Comparison of ENCODE assay signal across 31 cellular contexts in the genomic region with DNA sequence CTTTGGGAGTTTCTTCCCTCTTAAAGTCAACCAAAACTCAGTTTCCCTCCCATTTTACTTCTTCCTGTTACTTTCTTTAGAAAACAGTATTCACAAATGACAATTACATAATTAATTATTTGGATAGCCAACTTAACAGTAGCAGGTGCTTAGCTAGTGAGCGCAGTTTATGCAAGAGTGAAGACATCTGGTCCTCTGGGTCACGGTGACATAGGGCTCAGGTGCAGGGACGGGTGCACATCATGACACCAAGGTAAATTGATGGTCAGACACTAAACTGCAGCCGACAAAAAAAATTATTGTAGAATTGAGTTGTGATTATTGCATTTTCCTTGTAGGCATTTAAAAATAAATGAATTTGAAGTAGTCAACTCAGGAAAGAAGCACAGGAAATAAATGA.
"Had no signal": no experiment of that assay in that cellular context is flagged by ENCODE, and none has a peak within 500 bp of the region (broad histone marks: within the 10 kb centered on the region; RNA-seq: fewer than 3 reads in every experiment).

No MANE protein-coding gene starts in this region.

- FAIRE-seq: astrocyte, colon, TTC549 had no signal

- ATAC-seq: activated CD8-positive, alpha-beta T cell treated with anti-CD3 and anti-CD28 coated beads for 36 hours; activated naive CD4-positive, alpha-beta T cell treated with anti-CD3 and anti-CD28 coated beads, Interleukin-2, amount 50 U/mL, for 72 hours; activated T-cell treated with anti-CD3 and anti-CD28 coated beads, Interleukin-2, amount 50 U/mL, for 4 hours; activated T-cell treated with anti-CD3 and anti-CD28 coated beads, Interleukin-2, amount 50 U/mL, for 72 hours; activated T-helper 17 cell treated with anti-CD3 and anti-CD28 coated beads, Interleukin-2, amount 50 U/mL, for 72 hours; body of pancreas had no signal

- DNase-seq: activated B cell treated with CpG ODN at 0.5 μM for 24 hours; activated CD4-positive, alpha-beta memory T cell treated with anti-CD3 and anti-CD28 coated beads for 36 hours; activated CD4-positive, alpha-beta T cell treated with anti-CD3 and anti-CD28 coated beads for 4 hours; activated CD4-positive, alpha-beta T cell treated with anti-CD3 and anti-CD28 coated beads, Interleukin-2, amount 10 ng/mL, durations not matched to agents 24 days and 14 days; activated CD4-positive, alpha-beta T cell treated with anti-CD3 and anti-CD28 coated beads, Interleukin-2, amount 50 U/mL, for 1 hour; activated CD4-positive, alpha-beta T cell treated with anti-CD3 and anti-CD28 coated beads, Interleukin-2, amount 50 U/mL, for 4 hours; activated CD4-positive, CD25-positive, alpha-beta regulatory T cell treated with anti-CD3 and anti-CD28 coated beads, Interleukin-2, amount 50 U/mL, for 72 hours; activated CD8-positive, alpha-beta memory T cell treated with anti-CD3 and anti-CD28 coated beads, Interleukin-2, amount 50 U/mL, for 4 hours; activated CD8-positive, alpha-beta T cell treated with anti-CD3 and anti-CD28 coated beads for 36 hours; activated effector memory CD4-positive, alpha-beta T cell treated with anti-CD3 and anti-CD28 coated beads, Interleukin-2, amount 50 U/mL, for 16 hours; activated gamma-delta T cell treated with Interleukin-2 at 50 U/mL for 16 hours; activated naive CD4-positive, alpha-beta T cell; activated naive CD4-positive, alpha-beta T cell treated with anti-CD3 and anti-CD28 coated beads for 36 hours; activated naive CD4-positive, alpha-beta T cell treated with anti-CD3 and anti-CD28 coated beads, Interleukin-2, amount 50 U/mL, for 16 hours; activated naive CD8-positive, alpha-beta T cell treated with anti-CD3 and anti-CD28 coated beads for 36 hours; activated T-cell treated with anti-CD3 and anti-CD28 coated beads for 4 hours; activated T-cell treated with anti-CD3 and anti-CD28 coated beads, Interleukin-2, amount 50 U/mL, for 1 hour; activated T-cell treated with anti-CD3 and anti-CD28 coated beads, Interleukin-2, amount 50 U/mL, for 4 hours; activated T-cell treated with anti-CD3 and anti-CD28 coated beads, Interleukin-2, amount 50 U/mL, for 72 hours; adrenal gland; amniotic stem cell; aorta; body of pancreas; brain microvascular endothelial cell; central memory CD4-positive, alpha-beta T cell; T-helper 9 cell had no signal
